19 cellular contexts compared by ENCODE assay signal in genomic region chr4:89954906-89955305, GRCh38.
DNase-seq lines count a peak whose midpoint lies in the region; ATAC-seq and TF ChIP-seq lines count a peak whose summit lies in the region.
"Had no signal": no experiment of that assay in that cellular context is flagged by ENCODE, and none has a peak within 500 bp of the region (broad histone marks: within the 10 kb centered on the region; RNA-seq: fewer than 3 reads in every experiment).

No MANE protein-coding gene starts in this region.

- H3K4me1 Mint-ChIP-seq in MCF 10A (ENCODE audit: insufficient read depth, unreplicated experiment), result no peaks in the 10 kb centered on the region
- H3K4me1 Mint-ChIP-seq: B cell; CD4-positive, CD25-positive, alpha-beta regulatory T cell had no signal

- 94% methylated on average over 6 of the region's 6 CpGs for WGBS in mammary epithelial cell (ENCODE audit: low coverage, missing lambda C conversion rate)

- H3K79me2 ChIP-seq in mammary epithelial cell (ENCODE audit: insufficient read depth, low read length), result no peaks in the 10 kb centered on the region

- H2AFZ ChIP-seq in mammary epithelial cell (ENCODE audit: low read depth, low read length), result no peak overlapping the region
- H2AFZ ChIP-seq: GM23248 had no signal

- BruUV-seq in MCF 10A (replicated peaks; lab: Mats Ljungman, UMichigan), result no TSS peak
- BruUV-seq in mammary epithelial cell (replicated peaks; lab: Mats Ljungman, UMichigan), result no TSS peak

- dilution Hi-C loops in mammary epithelial cell (cut with HindIII; ENCODE audit: low sequenced_read_pairs), result no loop called here

- H3K9me3 ChIP-seq in mammary epithelial cell (replicated peaks; ENCODE audit: insufficient read depth, low read length) (no peaks in the 10 kb centered on the region), neutrophil (no peaks in the 10 kb centered on the region)
- H3K9me3 ChIP-seq: BLaER1, Caco-2, HAP-1 had no signal

- H3K27ac ChIP-seq in mammary epithelial cell (ENCODE audit: insufficient read depth, low read depth, low read length) (no peak overlapping the region), neutrophil (peak overlapping the region; percentile 82)
- H3K27ac ChIP-seq: 22Rv1, BLaER1, C4-2B, GM23248 had no signal

- H3K27me3 ChIP-seq in mammary epithelial cell (ENCODE audit: insufficient read depth, low read length) (no peaks in the 10 kb centered on the region), neutrophil (no peaks in the 10 kb centered on the region)
- H3K27me3 ChIP-seq: BLaER1 had no signal

- H3K4me3 ChIP-seq in mammary epithelial cell (replicated peaks in 1 of 3; ENCODE audit: insufficient read depth in 1 of 3, low read depth in 2 of 3, low read length in 3 of 3) (no peak overlapping the region), epithelial cell of esophagus (ENCODE audit: low read length) (no peak overlapping the region), neutrophil (ENCODE audit: low read depth in 1 of 2, low read length in 1 of 2) (no peak overlapping the region)
- H3K4me3 ChIP-seq: BLaER1, GM23248, HAP-1 had no signal

- H4K20me1 ChIP-seq in mammary epithelial cell (ENCODE audit: insufficient read depth, low read length), result no peaks in the 10 kb centered on the region
- H4K20me1 ChIP-seq: BLaER1 had no signal

- H3K4me3 Mint-ChIP-seq in MCF 10A (ENCODE audit: unreplicated experiment), result no peak overlapping the region
- H3K4me3 Mint-ChIP-seq: B cell; CD4-positive, CD25-positive, alpha-beta regulatory T cell; CD8-positive, alpha-beta T cell; HFFc6 had no signal

- no peak overlapping the region for H3K27ac Mint-ChIP-seq in MCF 10A (ENCODE audit: low read depth, unreplicated experiment)
- H3K27ac Mint-ChIP-seq: B cell; CD4-positive, CD25-positive, alpha-beta regulatory T cell; CD8-positive, alpha-beta T cell; HFFc6 had no signal

- H3K9me3 Mint-ChIP-seq in MCF 10A (ENCODE audit: unreplicated experiment), result no peaks in the 10 kb centered on the region
- H3K9me3 Mint-ChIP-seq: CD4-positive, CD25-positive, alpha-beta regulatory T cell; CD8-positive, alpha-beta T cell; HFFc6 had no signal

- CTCF ChIA-PET in MCF 10A (lab: Yijun Ruan, JAX) (no interaction called here), mammary epithelial cell (lab: Charles Lee; ENCODE audit: low non-redundant PET) (no interaction called here)

- POLR2A ChIA-PET in MCF 10A (lab: Yijun Ruan, JAX), result no interaction called here

- DNase-seq in MCF 10A (ENCODE audit: unreplicated experiment), result peak; percentile 14
- DNase-seq in mammary epithelial cell, result no peak
- peak; percentile 5 for DNase-seq in epithelial cell of esophagus (ENCODE audit: low read depth)
- DNase-seq in hepatic stellate cell (ENCODE audit: low spot score), result no peak
- DNase-seq: Caco-2; CD4-positive, CD25-positive, alpha-beta regulatory T cell; CD8-positive, alpha-beta T cell; DMS153; DND-41; GM23248; HFFc6 had no signal

- H3K4me2 ChIP-seq in mammary epithelial cell (ENCODE audit: insufficient read depth, low read depth, low read length), result no peak overlapping the region
- H3K4me2 ChIP-seq: BLaER1 had no signal

- intact Hi-C loops in MCF 10A (cut with micrococcal nuclease), result no loop called here
- intact Hi-C loops in mammary epithelial cell (cut with micrococcal nuclease), result no loop called here

- TF ChIP-seq CTCF in MCF 10A (IDR thresholded peaks at IDR 0.05; ENCODE audit: unreplicated experiment), result no peak
- no peak for TF ChIP-seq CTCF in mammary epithelial cell (conservative IDR thresholded peaks at IDR 0.05 in 1 of 2, IDR thresholded peaks at IDR 0.05 in 1 of 2; ENCODE audit: extremely low read depth in 1 of 2, insufficient read depth in 1 of 2, low read depth in 1 of 2, low read length in 2 of 2)
- no peak for TF ChIP-seq CTCF in epithelial cell of esophagus (IDR thresholded peaks at IDR 0.05; ENCODE audit: insufficient read depth, low read depth, low read length, missing control alignments)
- TF ChIP-seq CTCF in neutrophil (IDR thresholded peaks at IDR 0.05), result no peak

- H3K4me1 ChIP-seq in mammary epithelial cell (ENCODE audit: insufficient read depth, low read length) (no peaks in the 10 kb centered on the region), neutrophil (ENCODE audit: control insufficient read depth in 1 of 2, insufficient read depth in 1 of 2, low read depth in 1 of 2, low read length in 1 of 2) (peaks cover 37 to 42% of the 10 kb centered on the region in 2 experiments)
- H3K4me1 ChIP-seq: BLaER1, Caco-2 had no signal

- ATAC-seq in GM21786 (IDR thresholded peaks at IDR 0.05; ENCODE audit: unreplicated experiment) (no peak), HG03045 (IDR thresholded peaks at IDR 0.05; ENCODE audit: unreplicated experiment) (no peak)
- ATAC-seq: CD8-positive, alpha-beta T cell had no signal

- H3K9ac ChIP-seq in mammary epithelial cell (ENCODE audit: insufficient read depth, low read length), result no peak overlapping the region
- H3K9ac ChIP-seq: BLaER1, GM23248 had no signal

- no peaks in the 10 kb centered on the region for H3K27me3 Mint-ChIP-seq in MCF 10A (ENCODE audit: insufficient read depth, unreplicated experiment)
- H3K27me3 Mint-ChIP-seq: B cell had no signal

- H3K36me3 ChIP-seq in mammary epithelial cell (ENCODE audit: insufficient read depth, low read length), result no peaks in the 10 kb centered on the region
- no peaks in the 10 kb centered on the region for H3K36me3 ChIP-seq in neutrophil
- H3K36me3 ChIP-seq: BLaER1, HAP-1 had no signal

- in situ Hi-C loops in mammary epithelial cell (cut with MboI; ENCODE audit: low sequenced_read_pairs in 2 of 2), result no loop called here

- no peaks in the 10 kb centered on the region for H3K36me3 Mint-ChIP-seq in MCF 10A (ENCODE audit: insufficient read depth, unreplicated experiment)
- H3K36me3 Mint-ChIP-seq: CD4-positive, CD25-positive, alpha-beta regulatory T cell; CD8-positive, alpha-beta T cell had no signal

Comparison
In these comparisons a context has a peak if more than half of its experiments do, and no peak if none do; other contexts are left out.
1. DNase-seq: peak in MCF 10A (single experiment) and epithelial cell of esophagus (single experiment); none in mammary epithelial cell (single experiment) and hepatic stellate cell (single experiment).